In the genomic region with DNA sequence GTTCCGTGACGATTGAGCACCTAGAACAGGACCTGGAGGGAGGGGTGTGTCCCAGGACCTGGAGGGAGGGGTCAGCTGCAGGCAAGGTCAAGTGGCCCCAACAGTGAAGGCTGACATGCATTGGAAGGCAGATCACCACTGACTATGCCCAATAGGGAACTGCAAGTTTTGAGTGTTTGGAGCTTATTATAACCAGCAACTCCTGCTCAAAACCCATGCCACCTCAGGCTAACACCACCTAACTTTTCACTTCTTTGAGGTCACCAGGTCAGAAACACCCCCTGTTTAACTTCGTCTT, we compare ENCODE assay signal across 1 cellular context.
TF ChIP-seq lines count a peak whose summit lies in the region.

No MANE protein-coding gene starts in this region.

TF ChIP-seq in IMR-90, 13 proteins besides CTCF, POLR2A, EP300 and RAD21:
- TF ChIP-seq RFX5 (IDR thresholded peaks at IDR 0.05; ENCODE audit: low read depth, low read length) (no peak), FOS (IDR thresholded peaks at IDR 0.05; ENCODE audit: low read depth, low read length) (no peak), NFE2L2 (IDR thresholded peaks at IDR 0.05; ENCODE audit: low read depth, low read length) (no peak), MAZ (IDR thresholded peaks at IDR 0.05; ENCODE audit: borderline replicate concordance, low read depth, low read length) (no peak), CEBPB (IDR thresholded peaks at IDR 0.05; ENCODE audit: low read depth, low read length) (no peak), RCOR1 (IDR thresholded peaks at IDR 0.05; ENCODE audit: insufficient replicate concordance, low read length) (no peak), MXI1 (IDR thresholded peaks at IDR 0.05; ENCODE audit: borderline replicate concordance, low read depth, low read length) (no peak), MAFK (IDR thresholded peaks at IDR 0.05; ENCODE audit: low read depth, low read length) (no peak), SMC3 (IDR thresholded peaks at IDR 0.05; ENCODE audit: low read depth, low read length) (no peak), CHD1 (IDR thresholded peaks at IDR 0.05; ENCODE audit: low read depth, low read length) (no peak), BHLHE40 (IDR thresholded peaks at IDR 0.05; ENCODE audit: low read depth, low read length) (no peak)
- TF ChIP-seq, protein P1, sequence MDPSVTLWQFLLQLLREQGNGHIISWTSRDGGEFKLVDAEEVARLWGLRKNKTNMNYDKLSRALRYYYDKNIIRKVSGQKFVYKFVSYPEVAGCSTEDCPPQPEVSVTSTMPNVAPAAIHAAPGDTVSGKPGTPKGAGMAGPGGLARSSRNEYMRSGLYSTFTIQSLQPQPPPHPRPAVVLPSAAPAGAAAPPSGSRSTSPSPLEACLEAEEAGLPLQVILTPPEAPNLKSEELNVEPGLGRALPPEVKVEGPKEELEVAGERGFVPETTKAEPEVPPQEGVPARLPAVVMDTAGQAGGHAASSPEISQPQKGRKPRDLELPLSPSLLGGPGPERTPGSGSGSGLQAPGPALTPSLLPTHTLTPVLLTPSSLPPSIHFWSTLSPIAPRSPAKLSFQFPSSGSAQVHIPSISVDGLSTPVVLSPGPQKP (IDR thresholded peaks at IDR 0.05; ENCODE audit: borderline replicate concordance, low read depth, low read length): no peak
- TF ChIP-seq, protein P2, sequence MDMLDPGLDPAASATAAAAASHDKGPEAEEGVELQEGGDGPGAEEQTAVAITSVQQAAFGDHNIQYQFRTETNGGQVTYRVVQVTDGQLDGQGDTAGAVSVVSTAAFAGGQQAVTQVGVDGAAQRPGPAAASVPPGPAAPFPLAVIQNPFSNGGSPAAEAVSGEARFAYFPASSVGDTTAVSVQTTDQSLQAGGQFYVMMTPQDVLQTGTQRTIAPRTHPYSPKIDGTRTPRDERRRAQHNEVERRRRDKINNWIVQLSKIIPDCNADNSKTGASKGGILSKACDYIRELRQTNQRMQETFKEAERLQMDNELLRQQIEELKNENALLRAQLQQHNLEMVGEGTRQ (IDR thresholded peaks at IDR 0.05; ENCODE audit: low read depth, low read length): no peak
